Comparison of ENCODE assay signal across 1 cellular context in the genomic region with DNA sequence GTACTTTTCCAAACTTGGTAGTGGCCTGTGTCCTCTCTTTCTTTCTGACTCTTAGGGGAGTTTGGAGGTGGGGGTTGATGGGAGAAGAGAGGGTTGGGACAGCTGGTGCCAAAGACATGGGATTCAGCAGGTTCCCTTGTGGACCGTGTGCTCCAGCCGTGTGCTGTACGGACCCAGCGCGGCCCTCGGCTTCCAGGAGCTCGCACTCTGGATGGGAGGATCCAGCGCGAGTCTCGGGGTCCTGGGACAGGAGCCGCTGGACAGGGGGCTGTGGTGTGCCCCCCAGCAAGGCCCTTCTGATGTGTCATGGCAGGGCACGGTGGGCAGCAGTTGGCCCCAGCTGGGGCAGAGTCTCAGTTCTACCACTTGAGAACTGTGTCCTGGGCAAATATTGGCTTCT.
TF ChIP-seq lines count a peak whose summit lies in the region.

No MANE protein-coding gene starts in this region.

TF ChIP-seq in GM23338, 12 proteins besides CTCF, POLR2A, EP300 and RAD21 (continued from another document):
- TF ChIP-seq, protein P1, sequence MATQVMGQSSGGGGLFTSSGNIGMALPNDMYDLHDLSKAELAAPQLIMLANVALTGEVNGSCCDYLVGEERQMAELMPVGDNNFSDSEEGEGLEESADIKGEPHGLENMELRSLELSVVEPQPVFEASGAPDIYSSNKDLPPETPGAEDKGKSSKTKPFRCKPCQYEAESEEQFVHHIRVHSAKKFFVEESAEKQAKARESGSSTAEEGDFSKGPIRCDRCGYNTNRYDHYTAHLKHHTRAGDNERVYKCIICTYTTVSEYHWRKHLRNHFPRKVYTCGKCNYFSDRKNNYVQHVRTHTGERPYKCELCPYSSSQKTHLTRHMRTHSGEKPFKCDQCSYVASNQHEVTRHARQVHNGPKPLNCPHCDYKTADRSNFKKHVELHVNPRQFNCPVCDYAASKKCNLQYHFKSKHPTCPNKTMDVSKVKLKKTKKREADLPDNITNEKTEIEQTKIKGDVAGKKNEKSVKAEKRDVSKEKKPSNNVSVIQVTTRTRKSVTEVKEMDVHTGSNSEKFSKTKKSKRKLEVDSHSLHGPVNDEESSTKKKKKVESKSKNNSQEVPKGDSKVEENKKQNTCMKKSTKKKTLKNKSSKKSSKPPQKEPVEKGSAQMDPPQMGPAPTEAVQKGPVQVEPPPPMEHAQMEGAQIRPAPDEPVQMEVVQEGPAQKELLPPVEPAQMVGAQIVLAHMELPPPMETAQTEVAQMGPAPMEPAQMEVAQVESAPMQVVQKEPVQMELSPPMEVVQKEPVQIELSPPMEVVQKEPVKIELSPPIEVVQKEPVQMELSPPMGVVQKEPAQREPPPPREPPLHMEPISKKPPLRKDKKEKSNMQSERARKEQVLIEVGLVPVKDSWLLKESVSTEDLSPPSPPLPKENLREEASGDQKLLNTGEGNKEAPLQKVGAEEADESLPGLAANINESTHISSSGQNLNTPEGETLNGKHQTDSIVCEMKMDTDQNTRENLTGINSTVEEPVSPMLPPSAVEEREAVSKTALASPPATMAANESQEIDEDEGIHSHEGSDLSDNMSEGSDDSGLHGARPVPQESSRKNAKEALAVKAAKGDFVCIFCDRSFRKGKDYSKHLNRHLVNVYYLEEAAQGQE (IDR thresholded peaks at IDR 0.05; ENCODE audit: unreplicated experiment), result no peak
TF ChIP-seq in GM23338: peak in this region for 0.
